In genomic region chr2:105766300-105766866, GRCh38 we compare ENCODE assay signal across 15 cellular contexts. TPM values are rescaled to one million over a fixed set of nuclear protein-coding genes. Genes with fewer than 3 reads are reported as not detected.
A peak's percentile ranks its signal among the peaks of the same experiment; 100 is the strongest.
DNase-seq lines count a peak whose midpoint lies in the region; ATAC-seq and TF ChIP-seq lines count a peak whose summit lies in the region.
"Had no signal": no experiment of that assay in that cellular context is flagged by ENCODE, and none has a peak within 500 bp of the region (broad histone marks: within the 10 kb centered on the region; RNA-seq: fewer than 3 reads in every experiment).

No MANE protein-coding gene starts in this region.

- H3K4me3 Mint-ChIP-seq in activated CD4-positive, alpha-beta T cell treated with anti-CD3 and anti-CD28 coated beads, Interleukin-2, amount 10 ng/mL, durations not matched to agents 7 days and 5 days = no peak overlapping the region
- H3K4me3 Mint-ChIP-seq in IgD-negative memory B cell (no peak overlapping the region), nephron (no peak overlapping the region)
- H3K4me3 Mint-ChIP-seq in activated naive CD8-positive, alpha-beta T cell = peak overlapping the region; percentile 23

- peaks cover 56% of the 10 kb centered on the region for H3K36me3 Mint-ChIP-seq in activated CD4-positive, alpha-beta T cell treated with anti-CD3 and anti-CD28 coated beads, Interleukin-2, amount 10 ng/mL, durations not matched to agents 7 days and 5 days (ENCODE audit: low read depth)
- H3K36me3 Mint-ChIP-seq in IgD-negative memory B cell (peaks cover 2% of the 10 kb centered on the region), nephron (ENCODE audit: low read depth) (peaks cover 16% of the 10 kb centered on the region)
- H3K36me3 Mint-ChIP-seq in activated naive CD8-positive, alpha-beta T cell = peaks cover 14% of the 10 kb centered on the region

- no peak for DNase-seq in activated CD4-positive, alpha-beta T cell treated with anti-CD3 and anti-CD28 coated beads, Interleukin-2, amount 10 ng/mL, durations not matched to agents 7 days and 5 days
- DNase-seq in activated CD4-positive, alpha-beta T cell treated with anti-CD3 and anti-CD28 coated beads, Interleukin-2, amount 50 U/mL, for 4 hours = no peak
- DNase-seq in T1000 (lab: John Stamatoyannopoulos, UW) = no peak
- DNase-seq: adrenal gland, H7, heart left ventricle, lower lobe of right lung, NCI-H1930, NCI-H446 treated with DMSO at 0.1 percent for 48 hours, SHP77 treated with DMSO at 0.1 percent for 48 hours had no signal

- CTCF ChIA-PET in activated CD4-positive, alpha-beta T cell treated with anti-CD3 and anti-CD28 coated beads, Interleukin-2, amount 10 ng/mL, durations not matched to agents 7 days and 5 days (lab: Charles Lee) = interaction anchor here (0.8 to 2.1 kb wide), 3 partner anchors 11 to 26 kb away, joined by 4 to 6 read pairs (median 4); no protein-coding TSS in a partner anchor

- peaks cover 89% of the 10 kb centered on the region for H3K4me1 Mint-ChIP-seq in activated CD4-positive, alpha-beta T cell treated with anti-CD3 and anti-CD28 coated beads, Interleukin-2, amount 10 ng/mL, durations not matched to agents 7 days and 5 days
- H3K4me1 Mint-ChIP-seq in IgD-negative memory B cell (peaks cover 17 to 51% (median 49%) of the 10 kb centered on the region in 3 donors), nephron (peaks cover 61% of the 10 kb centered on the region)
- peaks cover 95% of the 10 kb centered on the region for H3K4me1 Mint-ChIP-seq in activated naive CD8-positive, alpha-beta T cell (ENCODE audit: low read depth)

- H3K27me3 Mint-ChIP-seq in activated CD4-positive, alpha-beta T cell treated with anti-CD3 and anti-CD28 coated beads, Interleukin-2, amount 10 ng/mL, durations not matched to agents 7 days and 5 days = no peaks in the 10 kb centered on the region
- H3K27me3 Mint-ChIP-seq in IgD-negative memory B cell = no peaks in the 10 kb centered on the region
- H3K27me3 Mint-ChIP-seq in activated naive CD8-positive, alpha-beta T cell = no peaks in the 10 kb centered on the region
- H3K27me3 Mint-ChIP-seq in nephron (ENCODE audit: low read depth) = no peaks in the 10 kb centered on the region

- POLR2A ChIA-PET in activated CD4-positive, alpha-beta T cell treated with anti-CD3 and anti-CD28 coated beads, Interleukin-2, amount 10 ng/mL, durations not matched to agents 7 days and 5 days (lab: Charles Lee) = no interaction called here

- peak overlapping the region; percentile 79 for H3K27ac Mint-ChIP-seq in activated CD4-positive, alpha-beta T cell treated with anti-CD3 and anti-CD28 coated beads, Interleukin-2, amount 10 ng/mL, durations not matched to agents 7 days and 5 days
- H3K27ac Mint-ChIP-seq in IgD-negative memory B cell (peak overlapping the region in 2 of 3 donors; percentile 48 to 59), nephron (peak overlapping the region; percentile 19 to 71 (median 60))
- H3K27ac Mint-ChIP-seq in activated naive CD8-positive, alpha-beta T cell = peak overlapping the region; percentile 95

- ATAC-seq in GM21717 (IDR thresholded peaks at IDR 0.05; ENCODE audit: unreplicated experiment) (no peak), GM21423 (IDR thresholded peaks at IDR 0.05; ENCODE audit: unreplicated experiment) (no peak)
- ATAC-seq: heart left ventricle had no signal

- no peaks in the 10 kb centered on the region for H3K9me3 Mint-ChIP-seq in activated CD4-positive, alpha-beta T cell treated with anti-CD3 and anti-CD28 coated beads, Interleukin-2, amount 10 ng/mL, durations not matched to agents 7 days and 5 days
- H3K9me3 Mint-ChIP-seq in IgD-negative memory B cell (peaks cover 0 to 3% (median 0%) of the 10 kb centered on the region in 3 donors), nephron (no peaks in the 10 kb centered on the region)
- H3K9me3 Mint-ChIP-seq in activated naive CD8-positive, alpha-beta T cell (ENCODE audit: low read depth) = no peaks in the 10 kb centered on the region

- no peak for TF ChIP-seq CTCF in nephron (IDR thresholded peaks at IDR 0.05; ENCODE audit: unreplicated experiment in 3 of 3)

RNA-seq across cellular contexts. Expression of gene NCK2, which starts 21.7 kb away (rescaled TPM):
- total RNA-seq in activated CD4-positive, alpha-beta T cell treated with anti-CD3 and anti-CD28 coated beads, Interleukin-2, amount 10 ng/mL, durations not matched to agents 7 days and 5 days = 10 to 100 TPM; 73.3 to 84.1 TPM
- 19.6 TPM for polyA plus RNA-seq in IgD-negative memory B cell
